ENCODE assay signal across 1 cellular context in genomic region chr10:81065474-81065873, GRCh38.
TF ChIP-seq lines count a peak whose summit lies in the region.

No MANE protein-coding gene starts in this region.

TF ChIP-seq in K562, 482 proteins besides CTCF, POLR2A, EP300 and RAD21 (continued from another document):
- no peak for TF ChIP-seq MBD1 (CRISPR knock-in tag; IDR thresholded peaks at IDR 0.05)
- TF ChIP-seq CEBPB (tag; IDR thresholded peaks at IDR 0.05): peak; percentile 40; the same call in 1 of the 2 replicates
- TF ChIP-seq ERF (CRISPR knock-in tag; IDR thresholded peaks at IDR 0.05): no peak
